ENCODE assay signal across 8 cellular contexts in the genomic region with DNA sequence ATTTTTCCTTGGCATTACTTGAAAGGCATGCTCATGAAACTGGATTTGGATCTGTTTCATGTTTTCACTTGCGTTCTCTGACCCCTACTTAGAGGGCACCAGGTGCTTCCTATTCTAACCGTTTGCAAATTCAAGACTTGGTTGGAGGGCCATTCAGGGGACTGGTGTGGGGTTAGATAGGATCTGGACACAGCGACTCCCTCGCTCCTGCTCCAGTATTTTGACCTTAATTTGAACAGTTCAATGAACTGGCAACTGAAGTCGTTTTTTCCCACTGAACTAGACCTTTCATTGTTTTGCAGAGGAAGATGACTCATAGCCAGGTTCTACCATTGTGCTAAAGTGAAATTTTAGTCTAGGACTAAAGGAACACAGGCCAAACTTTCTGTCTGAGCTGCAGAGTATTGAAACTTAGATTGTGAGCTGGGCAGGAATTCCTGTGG.
DNase-seq lines count a peak whose midpoint lies in the region; ATAC-seq, FAIRE-seq and TF ChIP-seq lines count a peak whose summit lies in the region.

No MANE protein-coding gene starts in this region.

- no peaks in the 10 kb centered on the region for H3K27me3 Mint-ChIP-seq in central memory CD8-positive, alpha-beta T cell
- no peaks in the 10 kb centered on the region for H3K27me3 Mint-ChIP-seq in natural killer cell treated with Interleukin-12 subunit alpha and Interleukin-12 subunit beta and Interleukin-15 and Interleukin-18, amount 100 ng/mL, for 72 hours

- no peak overlapping the region for H3K9ac ChIP-seq in kidney (ENCODE audit: low read length in 2 of 2)

- CTCF ChIA-PET in HEK293T (lab: Yijun Ruan, JAX), result no interaction called here

- H3K36me3 Mint-ChIP-seq in central memory CD8-positive, alpha-beta T cell (ENCODE audit: insufficient read depth), result peaks cover 9% of the 10 kb centered on the region
- H3K36me3 Mint-ChIP-seq in natural killer cell treated with Interleukin-12 subunit alpha and Interleukin-12 subunit beta and Interleukin-15 and Interleukin-18, amount 100 ng/mL, for 72 hours, result peaks cover 12% of the 10 kb centered on the region

- no peaks in the 10 kb centered on the region for H3K9me3 Mint-ChIP-seq in central memory CD8-positive, alpha-beta T cell
- H3K9me3 Mint-ChIP-seq in natural killer cell treated with Interleukin-12 subunit alpha and Interleukin-12 subunit beta and Interleukin-15 and Interleukin-18, amount 100 ng/mL, for 72 hours, result peaks cover 2% of the 10 kb centered on the region

- H3K27ac ChIP-seq in kidney (ENCODE audit: low read depth in 2 of 2, low read length in 2 of 2), result peak overlapping the region in 1 of 2 donors; percentile 65

- intact Hi-C loops in kidney (cut with DNase I), result no loop called here

- peaks cover 88% of the 10 kb centered on the region for H3K4me1 Mint-ChIP-seq in central memory CD8-positive, alpha-beta T cell
- H3K4me1 Mint-ChIP-seq in natural killer cell treated with Interleukin-12 subunit alpha and Interleukin-12 subunit beta and Interleukin-15 and Interleukin-18, amount 100 ng/mL, for 72 hours (ENCODE audit: low read depth in 2 of 2), result peaks cover 75 to 86% of the 10 kb centered on the region in 2 donors

- POLR2A ChIA-PET in HEK293T (lab: Yijun Ruan, JAX), result interaction anchor here (1.0 kb wide), 1 partner anchor 67 kb away, joined by 3 read pairs; no protein-coding TSS in a partner anchor

- no peaks in the 10 kb centered on the region for H3K36me3 ChIP-seq in kidney (ENCODE audit: control insufficient read depth in 1 of 2, insufficient read depth in 2 of 2, low read length in 2 of 2)

- peak; percentile 50 for ATAC-seq in GM21717 (IDR thresholded peaks at IDR 0.05; ENCODE audit: unreplicated experiment)
- ATAC-seq in central memory CD8-positive, alpha-beta T cell (replicated peaks; ENCODE audit: extremely low read depth, poor library complexity, severe bottlenecking), result peak; percentile 43
- peak; percentile 41 to 65 for ATAC-seq in natural killer cell treated with Interleukin-12 subunit alpha and Interleukin-12 subunit beta and Interleukin-15 and Interleukin-18, amount 100 ng/mL, for 72 hours

- no peak for TF ChIP-seq CTCF in kidney (IDR thresholded peaks at IDR 0.05; ENCODE audit: borderline replicate concordance, extremely low read depth, insufficient read depth)

- FAIRE-seq in frontal cortex (lab: Jason Lieb, UNC), result no peak
- FAIRE-seq in kidney (lab: Jason Lieb, UNC), result no peak

- H3K4me1 ChIP-seq in kidney (ENCODE audit: control insufficient read depth in 1 of 2, insufficient read depth in 1 of 2, low read depth in 1 of 2, low read length in 2 of 2), result peaks cover 3 to 21% of the 10 kb centered on the region in 2 donors

- H3K27ac Mint-ChIP-seq in central memory CD8-positive, alpha-beta T cell (ENCODE audit: low read depth), result peak overlapping the region; percentile 95
- H3K27ac Mint-ChIP-seq in natural killer cell treated with Interleukin-12 subunit alpha and Interleukin-12 subunit beta and Interleukin-15 and Interleukin-18, amount 100 ng/mL, for 72 hours, result peak overlapping the region; percentile 96 to 98

- H3K4me3 ChIP-seq in kidney (ENCODE audit: low read length in 2 of 2), result no peak overlapping the region

- H3K9me3 ChIP-seq in kidney (ENCODE audit: control insufficient read depth in 1 of 2, low read length in 2 of 2), result no peaks in the 10 kb centered on the region

- H3K4me3 Mint-ChIP-seq in central memory CD8-positive, alpha-beta T cell, result peak overlapping the region; percentile 71
- peak overlapping the region; percentile 97 for H3K4me3 Mint-ChIP-seq in natural killer cell treated with Interleukin-12 subunit alpha and Interleukin-12 subunit beta and Interleukin-15 and Interleukin-18, amount 100 ng/mL, for 72 hours

- DNase-seq in COLO829 (ENCODE audit: low spot score) (peak; percentile 20), MV-4-11 (lab: John Stamatoyannopoulos, UW) (peak; percentile 62), HEK293T (ENCODE audit: extremely low spot score) (no peak), frontal cortex (ENCODE audit: low spot score in 2 of 2) (no peak), kidney (no peak)
- DNase-seq in central memory CD8-positive, alpha-beta T cell (ENCODE audit: low spot score in 2 of 2), result no peak
- no peak for DNase-seq in natural killer cell treated with Interleukin-12 subunit alpha and Interleukin-12 subunit beta and Interleukin-15 and Interleukin-18, amount 100 ng/mL, for 72 hours (ENCODE audit: low spot score)

TF ChIP-seq in HEK293T, 16 proteins besides CTCF, POLR2A, EP300 and RAD21:
- TF ChIP-seq ARNT (IDR thresholded peaks at IDR 0.05) (no peak), LEF1 (IDR thresholded peaks at IDR 0.05; ENCODE audit: borderline replicate concordance) (no peak), FOXK2 (IDR thresholded peaks at IDR 0.05) (no peak), NFRKB (IDR thresholded peaks at IDR 0.05) (no peak), HDGF (IDR thresholded peaks at IDR 0.05; ENCODE audit: borderline replicate concordance) (no peak)
- TF ChIP-seq, protein P1, sequence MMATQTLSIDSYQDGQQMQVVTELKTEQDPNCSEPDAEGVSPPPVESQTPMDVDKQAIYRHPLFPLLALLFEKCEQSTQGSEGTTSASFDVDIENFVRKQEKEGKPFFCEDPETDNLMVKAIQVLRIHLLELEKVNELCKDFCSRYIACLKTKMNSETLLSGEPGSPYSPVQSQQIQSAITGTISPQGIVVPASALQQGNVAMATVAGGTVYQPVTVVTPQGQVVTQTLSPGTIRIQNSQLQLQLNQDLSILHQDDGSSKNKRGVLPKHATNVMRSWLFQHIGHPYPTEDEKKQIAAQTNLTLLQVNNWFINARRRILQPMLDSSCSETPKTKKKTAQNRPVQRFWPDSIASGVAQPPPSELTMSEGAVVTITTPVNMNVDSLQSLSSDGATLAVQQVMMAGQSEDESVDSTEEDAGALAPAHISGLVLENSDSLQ (IDR thresholded peaks at IDR 0.05), result no peak

Comparison
In these comparisons a context has a peak if more than half of its experiments do, and no peak if none do; other contexts are left out.
1. DNase-seq: peak in COLO829 (single experiment) and MV-4-11 (single experiment); none in central memory CD8-positive, alpha-beta T cell (0 of 2), natural killer cell treated with Interleukin-12 subunit alpha and Interleukin-12 subunit beta and Interleukin-15 and Interleukin-18, amount 100 ng/mL, for 72 hours (single experiment), HEK293T (single experiment), frontal cortex (0 of 2) and kidney (single experiment).
2. Peak in every context shown above with its lines, with median percentiles within 50 percentile points of each other: ATAC-seq.